8 cellular contexts compared by ENCODE assay signal in the genomic region with DNA sequence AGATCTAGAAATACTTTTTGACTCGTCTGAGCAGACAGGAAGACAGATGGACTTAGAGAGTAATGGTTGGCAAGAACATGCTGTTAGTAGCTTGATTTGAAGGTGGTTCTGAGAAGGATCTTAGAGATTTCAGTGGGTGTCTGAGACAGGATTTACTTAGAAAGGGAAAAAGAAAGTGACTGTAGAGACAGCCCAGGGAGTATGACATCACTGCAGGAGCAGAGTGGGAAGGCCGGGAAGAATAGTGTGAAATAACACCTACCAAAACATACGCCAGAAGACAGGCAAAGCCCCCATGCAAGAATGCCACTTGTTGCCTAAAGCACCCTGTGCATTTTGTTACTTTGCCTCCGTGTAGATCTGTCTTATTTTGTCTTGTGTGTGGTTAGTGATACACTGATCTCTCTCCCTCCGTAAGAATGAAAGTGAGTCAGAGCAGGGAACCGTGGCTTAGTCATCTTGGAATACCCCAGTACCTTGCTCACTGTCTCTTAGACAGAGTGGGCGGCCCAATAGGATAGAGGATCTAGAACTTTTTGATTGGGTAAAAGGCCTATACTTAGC.
DNase-seq lines count a peak whose midpoint lies in the region; ATAC-seq and TF ChIP-seq lines count a peak whose summit lies in the region.

No MANE protein-coding gene starts in this region.

- WGBS in right cardiac atrium: 23% methylated on average over 7 of the region's 7 CpGs

- no peaks in the 10 kb centered on the region for H3K27me3 ChIP-seq in right cardiac atrium (ENCODE audit: control insufficient read depth, insufficient read depth)

- no peak overlapping the region for H3K4me3 Mint-ChIP-seq in activated naive CD4-positive, alpha-beta T cell treated with anti-CD3 and anti-CD28 coated beads, Interleukin-2, amount 50 U/mL, for 24 hours

- H3K9me3 ChIP-seq in right cardiac atrium (ENCODE audit: control insufficient read depth, low read length): no peaks in the 10 kb centered on the region

- intact Hi-C loops in right cardiac atrium (cut with DNase I): no loop called here

- peak overlapping the region; percentile 74 for H3K27ac ChIP-seq in right cardiac atrium (ENCODE audit: low read length)

- H3K4me3 ChIP-seq in GM12865 (ENCODE audit: low read depth, low read length) (no peak overlapping the region), right cardiac atrium (ENCODE audit: low read length) (peak overlapping the region; percentile 46)

- H3K4me1 Mint-ChIP-seq in activated naive CD4-positive, alpha-beta T cell treated with anti-CD3 and anti-CD28 coated beads, Interleukin-2, amount 50 U/mL, for 24 hours: peaks cover 12% of the 10 kb centered on the region

- peak; percentile 93 to 97 for ATAC-seq in right cardiac atrium
- no peak for ATAC-seq in HG03196 (IDR thresholded peaks at IDR 0.05; ENCODE audit: unreplicated experiment)

- H3K27ac Mint-ChIP-seq in activated naive CD4-positive, alpha-beta T cell treated with anti-CD3 and anti-CD28 coated beads, Interleukin-2, amount 50 U/mL, for 24 hours: peak overlapping the region; percentile 73

- no peaks in the 10 kb centered on the region for H3K36me3 Mint-ChIP-seq in activated naive CD4-positive, alpha-beta T cell treated with anti-CD3 and anti-CD28 coated beads, Interleukin-2, amount 50 U/mL, for 24 hours

- peak; percentile 60 for DNase-seq in GM12865 (ENCODE audit: low read depth)
- DNase-seq in HS-27A (ENCODE audit: low read depth): peak; percentile 87
- peak in 1 of 3 donors; percentile 21 for DNase-seq in right cardiac atrium
- peak; percentile 33 for DNase-seq in stimulated activated CD4-positive, alpha-beta T cell treated with anti-CD3 and anti-CD28 coated beads, Interleukin-12 subunit alpha, Interleukin-12 subunit beta, amount 100 ng/mL, for 4 hours
- no peak for DNase-seq in GF-D8 (lab: John Stamatoyannopoulos, UW)
- DNase-seq in globus pallidus (ENCODE audit: low spot score): no peak

- TF ChIP-seq CTCF in GM12865 (IDR thresholded peaks at IDR 0.05; ENCODE audit: insufficient read depth, low read depth, low read length, missing control alignments): no peak

- no peaks in the 10 kb centered on the region for H3K9me3 Mint-ChIP-seq in activated naive CD4-positive, alpha-beta T cell treated with anti-CD3 and anti-CD28 coated beads, Interleukin-2, amount 50 U/mL, for 24 hours

- no peaks in the 10 kb centered on the region for H3K4me1 ChIP-seq in right cardiac atrium (ENCODE audit: control insufficient read depth, insufficient read depth, low read length)

- H3K27me3 Mint-ChIP-seq in activated naive CD4-positive, alpha-beta T cell treated with anti-CD3 and anti-CD28 coated beads, Interleukin-2, amount 50 U/mL, for 24 hours: no peaks in the 10 kb centered on the region

Comparison
In these comparisons a context has a peak if more than half of its experiments do, and no peak if none do; other contexts are left out.
1. DNase-seq: peak in GM12865 (single experiment), HS-27A (single experiment) and stimulated activated CD4-positive, alpha-beta T cell treated with anti-CD3 and anti-CD28 coated beads, Interleukin-12 subunit alpha, Interleukin-12 subunit beta, amount 100 ng/mL, for 4 hours (single experiment); none in GF-D8 (single experiment) and globus pallidus (single experiment).